Comparison of ENCODE assay signal across 8 cellular contexts in genomic region chr2:54561010-54561409, GRCh38.
DNase-seq lines count a peak whose midpoint lies in the region; ATAC-seq and TF ChIP-seq lines count a peak whose summit lies in the region.

No MANE protein-coding gene starts in this region.

- H4K20me1 ChIP-seq in DND-41 (ENCODE audit: insufficient read depth, low read length) (no peaks in the 10 kb centered on the region), PC-9 (ENCODE audit: insufficient read depth) (no peaks in the 10 kb centered on the region)

- no peak overlapping the region for H4K91ac ChIP-seq in neuronal stem cell (ENCODE audit: low read depth, low read length, poor library complexity)

- no peak overlapping the region for H2BK12ac ChIP-seq in neuronal stem cell (ENCODE audit: low read length)

- H2AFZ ChIP-seq in DND-41 (ENCODE audit: low read depth, low read length) (peak overlapping the region; percentile 83), PC-9 (no peak overlapping the region), neuronal stem cell (ENCODE audit: low read length) (peak overlapping the region; percentile 77)

- H3K79me2 ChIP-seq in DND-41 (ENCODE audit: insufficient read depth, low read length) (peaks cover 67% of the 10 kb centered on the region), PC-9 (ENCODE audit: low read depth) (peaks cover 90% of the 10 kb centered on the region)

- POLR2A ChIA-PET in PC-9 (lab: Charles Lee; ENCODE audit: unreplicated experiment), result no interaction called here

- H3K27me3 ChIP-seq in DND-41 (ENCODE audit: insufficient read depth, low read length, poor library complexity) (no peaks in the 10 kb centered on the region), PC-9 (ENCODE audit: insufficient read depth, low read depth) (no peaks in the 10 kb centered on the region), neuronal stem cell (ENCODE audit: control insufficient read depth in 3 of 3, insufficient read depth in 3 of 3, low read depth in 1 of 3, low read length in 3 of 3) (no peaks in the 10 kb centered on the region)

- H3K4me1 ChIP-seq in DND-41 (ENCODE audit: insufficient read depth, low read length) (peaks cover 57% of the 10 kb centered on the region), PC-9 (replicated peaks; ENCODE audit: insufficient read depth) (peaks cover 44% of the 10 kb centered on the region), neuronal stem cell (ENCODE audit: control insufficient read depth in 2 of 2, insufficient read depth in 1 of 2, low read depth in 1 of 2, low read length in 2 of 2) (peaks cover 2 to 13% of the 10 kb centered on the region in 2 donors)

- no peak overlapping the region for H4K8ac ChIP-seq in neuronal stem cell (ENCODE audit: low read depth, low read length)

- H3K9me2 ChIP-seq in PC-9 (ENCODE audit: insufficient read depth), result no peaks in the 10 kb centered on the region

- intact Hi-C loops in PC-9 (cut with micrococcal nuclease; ENCODE audit: unreplicated experiment), result no loop called here

- H2AK5ac ChIP-seq in neuronal stem cell (ENCODE audit: low read depth, low read length), result no peak overlapping the region

- no peak overlapping the region for H2BK120ac ChIP-seq in neuronal stem cell (ENCODE audit: low read depth, low read length)

- H3K4ac ChIP-seq in neuronal stem cell (ENCODE audit: low read length), result no peak overlapping the region

- DNase-seq in DND-41 (no peak), PC-9 (no peak), endothelial cell (ENCODE audit: low spot score) (no peak), neuronal stem cell (ENCODE audit: low spot score) (no peak), anterior cingulate cortex (lab: John Stamatoyannopoulos, UW) (no peak)

- peaks cover 38% of the 10 kb centered on the region for H3K27me3 Mint-ChIP-seq in endothelial cell (ENCODE audit: unreplicated experiment)

- no CpG with 5 or more reads among the region's 4 CpGs for WGBS in neuronal stem cell (ENCODE audit: extremely low coverage in 2 of 2, insufficient read length in 2 of 2, insufficient replicate concordance in 1 of 2), 2 donors

- peak overlapping the region; percentile 96 for H3K27ac Mint-ChIP-seq in endothelial cell (ENCODE audit: unreplicated experiment)

- no peak overlapping the region for H3K18ac ChIP-seq in neuronal stem cell (ENCODE audit: low read length)

- H3F3A ChIP-seq in PC-9 (ENCODE audit: insufficient read depth, low read depth), result peaks cover 50% of the 10 kb centered on the region

- H3K9me3 Mint-ChIP-seq in endothelial cell (ENCODE audit: unreplicated experiment), result no peaks in the 10 kb centered on the region

- H3K4me3 Mint-ChIP-seq in endothelial cell (ENCODE audit: unreplicated experiment), result peak overlapping the region; percentile 95

- no peak overlapping the region for H3K14ac ChIP-seq in neuronal stem cell (ENCODE audit: low read length)

- no peak overlapping the region for H2BK15ac ChIP-seq in neuronal stem cell (ENCODE audit: low read length)

- no peak overlapping the region for H2BK5ac ChIP-seq in neuronal stem cell (ENCODE audit: low read length)

- H3K9ac ChIP-seq in DND-41 (ENCODE audit: low read depth, low read length) (peak overlapping the region; percentile 74), neuronal stem cell (ENCODE audit: low read depth, low read length, poor library complexity) (no peak overlapping the region)

- CTCF ChIA-PET in PC-9 (lab: Charles Lee), result no interaction called here

- H3K4me3 ChIP-seq in DND-41 (ENCODE audit: low read depth in 1 of 2, low read length in 2 of 2) (peak overlapping the region; percentile 82 to 84; a peak in 3 of 4 replicates), PC-9 (peak overlapping the region; percentile 90), neuronal stem cell (ENCODE audit: low read length in 2 of 2) (peak overlapping the region in 1 of 2 donors; percentile 59)

- peaks cover 69% of the 10 kb centered on the region for H3K4me1 Mint-ChIP-seq in endothelial cell (ENCODE audit: unreplicated experiment)

- H3K36me3 Mint-ChIP-seq in endothelial cell (ENCODE audit: low read depth, unreplicated experiment), result peaks cover 22% of the 10 kb centered on the region

- H3K27ac ChIP-seq in DND-41 (ENCODE audit: low read length) (peak overlapping the region; percentile 91), PC-9 (peak overlapping the region; percentile 95), neuronal stem cell (replicated peaks; ENCODE audit: low read length) (no peak overlapping the region)

- no peak for TF ChIP-seq CTCF in DND-41 (IDR thresholded peaks at IDR 0.05; ENCODE audit: borderline replicate concordance, extremely low read depth, low read length, poor library complexity, severe bottlenecking)
- no peak for TF ChIP-seq CTCF in PC-9 (conservative IDR thresholded peaks at IDR 0.05)
- no peak for TF ChIP-seq CTCF in endothelial cell (IDR thresholded peaks at IDR 0.05; ENCODE audit: unreplicated experiment)

- ATAC-seq in DND-41 (ENCODE audit: insufficient read depth, low read depth) (no peak), HG03139 (IDR thresholded peaks at IDR 0.05; ENCODE audit: unreplicated experiment) (no peak), HG02642 (IDR thresholded peaks at IDR 0.05; ENCODE audit: poor library complexity, unreplicated experiment) (no peak), HG03432 (IDR thresholded peaks at IDR 0.05; ENCODE audit: unreplicated experiment) (no peak)

- no peaks in the 10 kb centered on the region for H3K79me1 ChIP-seq in neuronal stem cell (ENCODE audit: low read depth, low read length)

- H3K9me3 ChIP-seq in DND-41 (ENCODE audit: insufficient read depth, low read length, severe bottlenecking), result no peaks in the 10 kb centered on the region
- H3K9me3 ChIP-seq in PC-9 (ENCODE audit: insufficient read depth, low read depth), result no peaks in the 10 kb centered on the region
- no peaks in the 10 kb centered on the region for H3K9me3 ChIP-seq in neuronal stem cell (replicated peaks in 1 of 2; ENCODE audit: control insufficient read depth in 2 of 2, insufficient read depth in 1 of 2, low read depth in 1 of 2, low read length in 2 of 2)

- peak overlapping the region; percentile 73 for H3K4me2 ChIP-seq in DND-41 (ENCODE audit: insufficient read depth, low read length)
- H3K4me2 ChIP-seq in PC-9, result peak overlapping the region; percentile 91
- H3K4me2 ChIP-seq in neuronal stem cell (ENCODE audit: insufficient read depth, low read length, poor library complexity, severe bottlenecking), result no peak overlapping the region

- H3K23ac ChIP-seq in neuronal stem cell (ENCODE audit: low read depth, low read length, poor library complexity), result no peak overlapping the region

- BruUV-seq in PC-9 (replicated peaks; lab: Mats Ljungman, UMichigan), result no TSS peak

- no peaks in the 10 kb centered on the region; the same call in 1 of the 2 replicates for H3K36me3 ChIP-seq in DND-41 (ENCODE audit: insufficient read depth, low read length)
- H3K36me3 ChIP-seq in PC-9 (ENCODE audit: low read depth), result peaks cover 5% of the 10 kb centered on the region; the same call in 1 of the 2 replicates
- no peaks in the 10 kb centered on the region for H3K36me3 ChIP-seq in neuronal stem cell (replicated peaks in 1 of 2; ENCODE audit: control insufficient read depth in 2 of 2, insufficient read depth in 2 of 2, low read length in 2 of 2)
